Comparison of ENCODE assay signal across 14 cellular contexts in the genomic region with DNA sequence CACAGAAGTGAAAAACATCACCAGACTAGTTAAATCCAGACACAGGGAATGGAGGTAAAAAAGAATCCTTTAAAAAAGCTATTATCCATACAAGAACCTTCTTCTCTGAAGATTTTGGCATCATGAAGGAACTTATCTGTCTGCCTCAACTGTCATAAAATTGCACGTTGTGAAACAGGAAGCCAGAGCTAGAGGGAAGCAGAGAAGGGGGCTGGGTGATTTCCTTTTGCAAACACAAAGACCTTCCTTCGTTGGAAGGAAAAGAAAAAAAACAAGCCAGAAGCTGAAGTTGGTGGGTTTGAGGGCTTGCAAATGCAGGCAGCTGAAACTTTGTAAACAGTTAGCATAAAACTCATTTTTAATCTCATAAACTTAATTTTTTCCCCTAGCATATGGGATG.
DNase-seq lines count a peak whose midpoint lies in the region; ATAC-seq, FAIRE-seq and TF ChIP-seq lines count a peak whose summit lies in the region.
"Had no signal": no experiment of that assay in that cellular context is flagged by ENCODE, and none has a peak within 500 bp of the region (broad histone marks: within the 10 kb centered on the region; RNA-seq: fewer than 3 reads in every experiment).

No MANE protein-coding gene starts in this region.

- ATAC-seq in HepG2 (no peak), GM21619 (IDR thresholded peaks at IDR 0.05; ENCODE audit: unreplicated experiment) (no peak), HG02759 (IDR thresholded peaks at IDR 0.05; ENCODE audit: unreplicated experiment) (no peak)

- H2AFZ ChIP-seq in HepG2 (ENCODE audit: low read length) = no peak overlapping the region
- H2AFZ ChIP-seq: parathyroid adenoma had no signal

- 11% methylated on average over 2 of the region's 2 CpGs for WGBS in liver
- WGBS in HepG2 (ENCODE audit: low lambda C conversion rate) = 2% methylated on average over 2 of the region's 2 CpGs
- 2% methylated on average over 2 of the region's 2 CpGs for WGBS in thymus

- H3K4me3 Mint-ChIP-seq in type B pancreatic cell = no peak overlapping the region
- H3K4me3 Mint-ChIP-seq: activated CD4-positive, alpha-beta memory T cell treated with anti-CD3 and anti-CD28 coated beads for 36 hours had no signal

- H3K36me3 ChIP-seq in liver (ENCODE audit: control insufficient read depth in 4 of 4, insufficient read depth in 3 of 4, low read depth in 1 of 4, low read length in 3 of 4) (no peaks in the 10 kb centered on the region), HepG2 (replicated peaks in 1 of 2; ENCODE audit: control insufficient read depth in 1 of 2, insufficient read depth in 2 of 2, low read length in 2 of 2) (no peaks in the 10 kb centered on the region), thymus (ENCODE audit: control insufficient read depth, insufficient read depth) (no peaks in the 10 kb centered on the region)
- H3K36me3 ChIP-seq: adrenal gland had no signal

- TF ChIP-seq CTCF in liver (IDR thresholded peaks at IDR 0.05; ENCODE audit: low read depth, low read length, missing input control) (no peak), HepG2 (CRISPR knock-in tag; IDR thresholded peaks at IDR 0.05) (no peak), type B pancreatic cell (conservative IDR thresholded peaks at IDR 0.05) (no peak)

- H3K36me3 Mint-ChIP-seq in type B pancreatic cell = no peaks in the 10 kb centered on the region
- H3K36me3 Mint-ChIP-seq: activated CD4-positive, alpha-beta memory T cell treated with anti-CD3 and anti-CD28 coated beads for 36 hours had no signal

- H3K79me2 ChIP-seq in HepG2 (ENCODE audit: insufficient read depth, low read length) = no peaks in the 10 kb centered on the region
- H3K79me2 ChIP-seq: parathyroid adenoma had no signal

- no peak overlapping the region for H3K4me3 ChIP-seq in liver (ENCODE audit: low read depth in 1 of 3, low read length in 3 of 3)
- H3K4me3 ChIP-seq in HepG2 (replicated peaks in 1 of 3; ENCODE audit: insufficient read depth in 1 of 3, low read depth in 2 of 3, low read length in 3 of 3) = no peak overlapping the region
- H3K4me3 ChIP-seq in thymus (ENCODE audit: low read length) = no peak overlapping the region
- H3K4me3 ChIP-seq: adrenal gland had no signal

- H3K27me3 Mint-ChIP-seq in type B pancreatic cell = no peaks in the 10 kb centered on the region

- no peak overlapping the region for H3K4me2 ChIP-seq in HepG2 (ENCODE audit: low read depth, low read length)
- H3K4me2 ChIP-seq: KMS-11 had no signal

- no peak for TF ChIP-seq RAD21 in liver (IDR thresholded peaks at IDR 0.05)
- TF ChIP-seq RAD21 in HepG2 (CRISPR knock-in tag; IDR thresholded peaks at IDR 0.05) = no peak

- no peaks in the 10 kb centered on the region for H4K20me1 ChIP-seq in HepG2 (ENCODE audit: insufficient read depth, low read length)

- intact Hi-C loops in HepG2 (cut with micrococcal nuclease; ENCODE audit: unreplicated experiment) = no loop called here

- no peaks in the 10 kb centered on the region for H3K27me3 ChIP-seq in liver (ENCODE audit: control insufficient read depth in 4 of 4, insufficient read depth in 4 of 4, low read length in 3 of 4)
- no peaks in the 10 kb centered on the region for H3K27me3 ChIP-seq in HepG2 (ENCODE audit: control insufficient read depth in 1 of 2, insufficient read depth in 2 of 2, low read length in 2 of 2)
- no peaks in the 10 kb centered on the region for H3K27me3 ChIP-seq in thymus (ENCODE audit: control insufficient read depth, insufficient read depth)
- H3K27me3 ChIP-seq: adrenal gland had no signal

- no peak for FAIRE-seq in HepG2 (lab: Jason Lieb, UNC)

- peaks cover 3% of the 10 kb centered on the region for H3K4me1 Mint-ChIP-seq in type B pancreatic cell (ENCODE audit: unreplicated experiment)

- POLR2A ChIA-PET in HepG2 (lab: Yijun Ruan, JAX) = no interaction called here

- H3K9me3 Mint-ChIP-seq in type B pancreatic cell = no peaks in the 10 kb centered on the region
- H3K9me3 Mint-ChIP-seq: activated CD4-positive, alpha-beta memory T cell treated with anti-CD3 and anti-CD28 coated beads for 36 hours had no signal

- no peak overlapping the region for H3K27ac ChIP-seq in liver (ENCODE audit: low read depth in 1 of 2, low read length in 2 of 2)
- no peak overlapping the region for H3K27ac ChIP-seq in HepG2 (ENCODE audit: extremely low read length, insufficient read depth, low read length)
- peak overlapping the region; percentile 66 for H3K27ac ChIP-seq in thymus (ENCODE audit: low read depth)
- H3K27ac ChIP-seq: adrenal gland, KMS-11, parathyroid adenoma had no signal

- in situ Hi-C loops in HepG2 (cut with HindIII; ENCODE audit: extremely low pct_ligation_motif_present, low pct_unique_long_range_greater_than_20kb) = loop anchor here (25.0 kb wide), 1 partner anchor 378 kb away; no protein-coding TSS in a partner anchor

- CTCF ChIA-PET in HepG2 (lab: Yijun Ruan, JAX; ENCODE audit: low intra/inter-chr PET ratio, low total read pairs) = no interaction called here

- no peaks in the 10 kb centered on the region for H3K9me3 ChIP-seq in liver (ENCODE audit: control insufficient read depth in 4 of 4, low read length in 3 of 4)
- no peaks in the 10 kb centered on the region for H3K9me3 ChIP-seq in HepG2 (ENCODE audit: low read length)
- H3K9me3 ChIP-seq in thymus (ENCODE audit: control insufficient read depth) = no peaks in the 10 kb centered on the region
- H3K9me3 ChIP-seq: adrenal gland had no signal

- H3K4me1 ChIP-seq in liver (ENCODE audit: control insufficient read depth in 4 of 4, insufficient read depth in 4 of 4, low read length in 3 of 4) = peaks cover 0 to 2% (median 0%) of the 10 kb centered on the region in 4 donors
- H3K4me1 ChIP-seq in HepG2 (ENCODE audit: insufficient read depth, low read length) = 0 out of 2 replicates have a peak, but pooled peaks cover 10% of the 10 kb centered on the region
- peaks cover 17% of the 10 kb centered on the region for H3K4me1 ChIP-seq in thymus (ENCODE audit: control insufficient read depth, insufficient read depth, low read length)
- H3K4me1 ChIP-seq: parathyroid adenoma had no signal

- H3K9ac ChIP-seq in liver (ENCODE audit: low read depth in 1 of 2, low read length in 2 of 2) (no peak overlapping the region), HepG2 (ENCODE audit: insufficient read depth, low read depth, low read length) (no peak overlapping the region)
- H3K9ac ChIP-seq: KMS-11, parathyroid adenoma had no signal

- DNase-seq in HepG2 (ENCODE audit: low spot score) = no peak
- DNase-seq in NOMO-1 treated with DMSO at 0.1 percent for 48 hours (lab: John Stamatoyannopoulos, UW; ENCODE audit: unreplicated experiment) = peak; percentile 90
- peak; percentile 7 for DNase-seq in central memory CD4-positive, alpha-beta T cell
- no peak for DNase-seq in type B pancreatic cell (ENCODE audit: extremely low spot score, unreplicated experiment)
- DNase-seq: activated CD4-positive, alpha-beta memory T cell treated with anti-CD3 and anti-CD28 coated beads for 36 hours; cortex of kidney; NK-92 treated with Interleukin-12 subunit alpha and Interleukin-12 subunit beta, amount 100 ng/mL, for 24 hours had no signal

- TF ChIP-seq POLR2A in HepG2 (IDR thresholded peaks at IDR 0.05; ENCODE audit: insufficient read depth in 1 of 2, low read depth in 2 of 2, low read length in 2 of 2) = no peak

- no TSS peak for BruUV-seq in HepG2 (replicated peaks; lab: Mats Ljungman, UMichigan)

- no peak overlapping the region for H3K27ac Mint-ChIP-seq in type B pancreatic cell
- H3K27ac Mint-ChIP-seq: activated CD4-positive, alpha-beta memory T cell treated with anti-CD3 and anti-CD28 coated beads for 36 hours had no signal

- TF ChIP-seq EP300 in HepG2 (IDR thresholded peaks at IDR 0.05; ENCODE audit: low read depth in 2 of 2, low read length in 2 of 2) (no peak), HepG2 (CRISPR knock-in tag; IDR thresholded peaks at IDR 0.05; ENCODE audit: borderline replicate concordance) (no peak)

TF ChIP-seq in liver, 16 proteins besides CTCF, POLR2A, EP300 and RAD21:
- TF ChIP-seq FOXA2 (IDR thresholded peaks at IDR 0.05) = no peak
- TF ChIP-seq, protein P1, sequence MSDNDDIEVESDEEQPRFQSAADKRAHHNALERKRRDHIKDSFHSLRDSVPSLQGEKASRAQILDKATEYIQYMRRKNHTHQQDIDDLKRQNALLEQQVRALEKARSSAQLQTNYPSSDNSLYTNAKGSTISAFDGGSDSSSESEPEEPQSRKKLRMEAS (IDR thresholded peaks at IDR 0.05) = peak; percentile 21
- no peak for TF ChIP-seq FOXA1 (IDR thresholded peaks at IDR 0.05)
- TF ChIP-seq HNF4G (IDR thresholded peaks at IDR 0.05) = no peak
- no peak for TF ChIP-seq RXRA (IDR thresholded peaks at IDR 0.05)

TF ChIP-seq in HepG2, 621 proteins besides CTCF, POLR2A, EP300 and RAD21:
- TF ChIP-seq ZNF619 (CRISPR knock-in tag; IDR thresholded peaks at IDR 0.05) = no peak
- TF ChIP-seq, protein P2, sequence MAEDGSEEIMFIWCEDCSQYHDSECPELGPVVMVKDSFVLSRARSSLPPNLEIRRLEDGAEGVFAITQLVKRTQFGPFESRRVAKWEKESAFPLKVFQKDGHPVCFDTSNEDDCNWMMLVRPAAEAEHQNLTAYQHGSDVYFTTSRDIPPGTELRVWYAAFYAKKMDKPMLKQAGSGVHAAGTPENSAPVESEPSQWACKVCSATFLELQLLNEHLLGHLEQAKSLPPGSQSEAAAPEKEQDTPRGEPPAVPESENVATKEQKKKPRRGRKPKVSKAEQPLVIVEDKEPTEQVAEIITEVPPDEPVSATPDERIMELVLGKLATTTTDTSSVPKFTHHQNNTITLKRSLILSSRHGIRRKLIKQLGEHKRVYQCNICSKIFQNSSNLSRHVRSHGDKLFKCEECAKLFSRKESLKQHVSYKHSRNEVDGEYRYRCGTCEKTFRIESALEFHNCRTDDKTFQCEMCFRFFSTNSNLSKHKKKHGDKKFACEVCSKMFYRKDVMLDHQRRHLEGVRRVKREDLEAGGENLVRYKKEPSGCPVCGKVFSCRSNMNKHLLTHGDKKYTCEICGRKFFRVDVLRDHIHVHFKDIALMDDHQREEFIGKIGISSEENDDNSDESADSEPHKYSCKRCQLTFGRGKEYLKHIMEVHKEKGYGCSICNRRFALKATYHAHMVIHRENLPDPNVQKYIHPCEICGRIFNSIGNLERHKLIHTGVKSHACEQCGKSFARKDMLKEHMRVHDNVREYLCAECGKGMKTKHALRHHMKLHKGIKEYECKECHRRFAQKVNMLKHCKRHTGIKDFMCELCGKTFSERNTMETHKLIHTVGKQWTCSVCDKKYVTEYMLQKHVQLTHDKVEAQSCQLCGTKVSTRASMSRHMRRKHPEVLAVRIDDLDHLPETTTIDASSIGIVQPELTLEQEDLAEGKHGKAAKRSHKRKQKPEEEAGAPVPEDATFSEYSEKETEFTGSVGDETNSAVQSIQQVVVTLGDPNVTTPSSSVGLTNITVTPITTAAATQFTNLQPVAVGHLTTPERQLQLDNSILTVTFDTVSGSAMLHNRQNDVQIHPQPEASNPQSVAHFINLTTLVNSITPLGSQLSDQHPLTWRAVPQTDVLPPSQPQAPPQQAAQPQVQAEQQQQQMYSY (CRISPR knock-in tag; IDR thresholded peaks at IDR 0.05) = no peak
- TF ChIP-seq, protein P3, sequence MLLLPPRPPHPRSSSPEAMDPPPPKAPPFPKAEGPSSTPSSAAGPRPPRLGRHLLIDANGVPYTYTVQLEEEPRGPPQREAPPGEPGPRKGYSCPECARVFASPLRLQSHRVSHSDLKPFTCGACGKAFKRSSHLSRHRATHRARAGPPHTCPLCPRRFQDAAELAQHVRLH (CRISPR knock-in tag; IDR thresholded peaks at IDR 0.05; ENCODE audit: borderline replicate concordance, low read depth) = no peak

Comparison
In these comparisons a context has a peak if more than half of its experiments do, and no peak if none do; other contexts are left out.
1. DNase-seq: peak in NOMO-1 treated with DMSO at 0.1 percent for 48 hours (single experiment) and central memory CD4-positive, alpha-beta T cell (single experiment); none in HepG2 (single experiment) and type B pancreatic cell (single experiment).